10 cellular contexts compared by ENCODE assay signal in the genomic region with DNA sequence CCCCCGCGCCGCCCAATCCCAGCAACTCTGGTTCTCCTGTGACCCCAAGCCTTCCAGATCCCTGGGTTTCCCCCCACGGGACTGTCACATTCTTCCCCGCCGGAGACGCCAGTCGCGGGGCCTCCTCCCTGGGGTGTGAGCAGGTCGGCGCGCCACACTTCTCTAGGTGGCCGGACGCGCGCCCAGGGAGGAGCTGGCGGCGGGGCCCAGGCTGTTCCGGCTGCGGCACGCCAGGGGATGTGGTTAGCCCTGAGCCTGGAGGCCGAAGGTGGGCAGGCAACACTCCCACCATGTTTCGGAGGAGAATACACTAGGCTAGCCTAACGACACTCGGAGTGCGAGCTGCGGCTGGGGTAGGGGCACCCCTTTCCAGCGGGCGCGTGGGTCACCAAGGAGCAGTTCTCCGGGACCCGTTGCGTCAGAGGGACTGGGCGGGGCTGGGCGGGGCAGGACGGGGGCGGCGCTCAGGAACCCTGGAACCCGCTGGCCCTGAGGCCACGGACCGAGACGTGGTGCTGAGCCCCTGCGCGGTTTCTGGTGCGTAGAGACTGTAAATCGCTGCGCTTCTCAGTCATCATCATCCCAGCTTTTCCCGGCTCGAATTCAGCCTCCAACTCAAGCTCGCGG. TPM values are rescaled to one million over a fixed set of nuclear protein-coding genes. Genes with fewer than 3 reads are reported as not detected.
DNase-seq lines count a peak whose midpoint lies in the region; ATAC-seq and TF ChIP-seq lines count a peak whose summit lies in the region.
"Had no signal": no experiment of that assay in that cellular context is flagged by ENCODE, and none has a peak within 500 bp of the region (broad histone marks: within the 10 kb centered on the region; RNA-seq: fewer than 3 reads in every experiment).

A gene with protein sequence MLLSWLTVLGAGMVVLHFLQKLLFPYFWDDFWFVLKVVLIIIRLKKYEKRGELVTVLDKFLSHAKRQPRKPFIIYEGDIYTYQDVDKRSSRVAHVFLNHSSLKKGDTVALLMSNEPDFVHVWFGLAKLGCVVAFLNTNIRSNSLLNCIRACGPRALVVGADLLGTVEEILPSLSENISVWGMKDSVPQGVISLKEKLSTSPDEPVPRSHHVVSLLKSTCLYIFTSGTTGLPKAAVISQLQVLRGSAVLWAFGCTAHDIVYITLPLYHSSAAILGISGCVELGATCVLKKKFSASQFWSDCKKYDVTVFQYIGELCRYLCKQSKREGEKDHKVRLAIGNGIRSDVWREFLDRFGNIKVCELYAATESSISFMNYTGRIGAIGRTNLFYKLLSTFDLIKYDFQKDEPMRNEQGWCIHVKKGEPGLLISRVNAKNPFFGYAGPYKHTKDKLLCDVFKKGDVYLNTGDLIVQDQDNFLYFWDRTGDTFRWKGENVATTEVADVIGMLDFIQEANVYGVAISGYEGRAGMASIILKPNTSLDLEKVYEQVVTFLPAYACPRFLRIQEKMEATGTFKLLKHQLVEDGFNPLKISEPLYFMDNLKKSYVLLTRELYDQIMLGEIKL (plus strand): TSS at position 478 of the 627 bp plus-strand sequence. CDS start 650 bp downstream, outside the sequence.

- no peak within 1 kb of the TSS for H3K27ac Mint-ChIP-seq in stimulated activated naive CD8-positive, alpha-beta T cell treated with anti-CD3 and anti-CD28 coated beads, Interleukin-15, amount 100 ng/mL, for 72 hours
- no peak within 1 kb of the TSS for H3K27ac Mint-ChIP-seq in chondrocyte (ENCODE audit: unreplicated experiment)
- H3K27ac Mint-ChIP-seq: CD4-positive, CD25-positive, alpha-beta regulatory T cell had no signal

- peak within 1 kb of the TSS; percentile 3 to 27 for H3K4me3 ChIP-seq in left lung

- TF ChIP-seq CTCF in chondrocyte (IDR thresholded peaks at IDR 0.05) = no peak
- no peak for TF ChIP-seq CTCF in left lung (IDR thresholded peaks at IDR 0.05)

- intact Hi-C loops in left lung (cut with DNase I) = no loop called here

- peak; percentile 45 for ATAC-seq in stimulated activated naive CD8-positive, alpha-beta T cell treated with anti-CD3 and anti-CD28 coated beads, Interleukin-15, amount 100 ng/mL, for 72 hours
- no peak for ATAC-seq in stimulated activated naive CD8-positive, alpha-beta T cell treated with anti-CD3 and anti-CD28 coated beads, Interleukin-15, Interleukin-2, amounts not matched to agents 100 U/mL and 50 U/mL, for 24 hours
- ATAC-seq in left lung = peak; percentile 87
- ATAC-seq in HG02885 (IDR thresholded peaks at IDR 0.05; ENCODE audit: poor library complexity, unreplicated experiment) = no peak
- ATAC-seq in HG03571 (IDR thresholded peaks at IDR 0.05; ENCODE audit: unreplicated experiment) = no peak

- H3K4me1 Mint-ChIP-seq in stimulated activated naive CD8-positive, alpha-beta T cell treated with anti-CD3 and anti-CD28 coated beads, Interleukin-15, amount 100 ng/mL, for 72 hours = no peaks in the 10 kb centered on the region
- peaks cover 6% of the 10 kb centered on the region for H3K4me1 Mint-ChIP-seq in chondrocyte (ENCODE audit: low read depth)
- H3K4me1 Mint-ChIP-seq: CD4-positive, CD25-positive, alpha-beta regulatory T cell had no signal

- H3K4me1 ChIP-seq in left lung = no peaks in the 10 kb centered on the region

- peaks cover 13 to 22% of the 10 kb centered on the region in 2 donors for H3K9me3 Mint-ChIP-seq in stimulated activated naive CD8-positive, alpha-beta T cell treated with anti-CD3 and anti-CD28 coated beads, Interleukin-15, amount 100 ng/mL, for 72 hours
- peaks cover 16% of the 10 kb centered on the region for H3K9me3 Mint-ChIP-seq in chondrocyte (ENCODE audit: low read depth)

- peaks cover 0 to 5% of the 10 kb centered on the region in 2 donors for H3K9me3 ChIP-seq in left lung

- H3K27me3 Mint-ChIP-seq in stimulated activated naive CD8-positive, alpha-beta T cell treated with anti-CD3 and anti-CD28 coated beads, Interleukin-15, amount 100 ng/mL, for 72 hours = peaks cover 31% of the 10 kb centered on the region
- peaks cover 46% of the 10 kb centered on the region for H3K27me3 Mint-ChIP-seq in chondrocyte (ENCODE audit: low read depth)

- no peaks in the 10 kb centered on the region for H3K36me3 Mint-ChIP-seq in chondrocyte (ENCODE audit: low read depth)
- H3K36me3 Mint-ChIP-seq: CD4-positive, CD25-positive, alpha-beta regulatory T cell had no signal

- DNase-seq in stimulated activated naive CD8-positive, alpha-beta T cell treated with anti-CD3 and anti-CD28 coated beads, Interleukin-15, amount 100 ng/mL, for 72 hours = no peak
- no peak for DNase-seq in stimulated activated naive CD8-positive, alpha-beta T cell treated with anti-CD3 and anti-CD28 coated beads, Interleukin-15, Interleukin-2, amounts not matched to agents 100 U/mL and 50 U/mL, for 24 hours
- DNase-seq in chondrocyte (ENCODE audit: low spot score) (no peak), left lung (peak; percentile 32 to 81), HCEC 1CT (no peak), RKO (ENCODE audit: low spot score) (no peak)
- DNase-seq: CD4-positive, CD25-positive, alpha-beta regulatory T cell had no signal

- H3K36me3 ChIP-seq in left lung = no peaks in the 10 kb centered on the region

- no peak within 1 kb of the TSS for H3K4me3 Mint-ChIP-seq in stimulated activated naive CD8-positive, alpha-beta T cell treated with anti-CD3 and anti-CD28 coated beads, Interleukin-15, amount 100 ng/mL, for 72 hours
- peak within 1 kb of the TSS; percentile 36 for H3K4me3 Mint-ChIP-seq in chondrocyte (ENCODE audit: unreplicated experiment)
- H3K4me3 Mint-ChIP-seq: CD4-positive, CD25-positive, alpha-beta regulatory T cell had no signal

- no peak within 1 kb of the TSS for H3K27ac ChIP-seq in left lung
- H3K27ac ChIP-seq: HL-60 had no signal

- H3K27me3 ChIP-seq in left lung = peaks cover 0 to 33% of the 10 kb centered on the region in 2 donors

RNA-seq across cellular contexts. Expression of the gene that starts here (rescaled TPM):
- total RNA-seq in chondrocyte (0.27 to 0.62 TPM in 2 of 3 replicates, not detected in the other), left lung (under 1 TPM; 0.39 to 0.61 TPM)
- total RNA-seq: CD4-positive, CD25-positive, alpha-beta regulatory T cell had no signal

Comparison
In these comparisons a context has a peak if more than half of its experiments do, and no peak if none do; other contexts are left out.
1. Peak in DNase-seq, ATAC-seq and H3K4me3 ChIP-seq in left lung; RNA of the gene not detected or under 1 TPM.